15 cellular contexts compared by ENCODE assay signal in genomic region chr7:119545118-119545517, GRCh38.
DNase-seq lines count a peak whose midpoint lies in the region; ATAC-seq, FAIRE-seq and TF ChIP-seq lines count a peak whose summit lies in the region.
"Had no signal": no experiment of that assay in that cellular context is flagged by ENCODE, and none has a peak within 500 bp of the region (broad histone marks: within the 10 kb centered on the region; RNA-seq: fewer than 3 reads in every experiment).

No MANE protein-coding gene starts in this region.

- DNase-seq in A549 (ENCODE audit: low read depth in 1 of 2, low spot score in 1 of 2): peak in 1 of 2 experiments; percentile 66
- peak; percentile 56 for DNase-seq in HT-29 (ENCODE audit: low spot score)
- peak; percentile 33 for DNase-seq in SW480 (ENCODE audit: low spot score)
- peak; percentile 58 to 73 for DNase-seq in foreskin keratinocyte
- DNase-seq in substantia nigra (lab: John Stamatoyannopoulos, UW): no peak
- no peak for DNase-seq in UCSD-AML1 (lab: John Stamatoyannopoulos, UW; ENCODE audit: unreplicated experiment)
- no peak for DNase-seq in kidney
- no peak for DNase-seq in activated CD4-positive, alpha-beta T cell treated with anti-CD3 and anti-CD28 coated beads, Interleukin-2, amount 50 U/mL, for 48 hours
- DNase-seq: activated B cell treated with CpG ODN at 0.5 μM for 24 hours; activated naive CD4-positive, alpha-beta T cell treated with anti-CD3 and anti-CD28 coated beads for 36 hours; DMS79 treated with DMSO at 0.1 percent for 48 hours; NCI-H1694; stimulated activated CD4-positive, alpha-beta T cell treated with anti-CD3 and anti-CD28 coated beads, Interleukin-1b, Interleukin-23, amount 100 ng/mL, for 48 hours; stimulated activated CD8-positive, alpha-beta memory T cell treated with anti-CD3 and anti-CD28 coated beads, Interleukin-4, amount 100 ng/mL, for 48 hours had no signal

- no peak overlapping the region for H3K9ac ChIP-seq in kidney (ENCODE audit: low read length in 2 of 2)

- POLR2A ChIA-PET in A549 (lab: Yijun Ruan, JAX): no interaction called here

- H3K36me3 ChIP-seq in kidney (ENCODE audit: control insufficient read depth in 1 of 2, insufficient read depth in 2 of 2, low read length in 2 of 2): no peaks in the 10 kb centered on the region

- H3K4me3 ChIP-seq in A549 (no peak overlapping the region), kidney (ENCODE audit: low read length in 2 of 2) (no peak overlapping the region)
- H3K4me3 ChIP-seq: K562 had no signal

- H3K4me1 ChIP-seq in A549 (peaks cover 13% of the 10 kb centered on the region; the same call in 2 of the 3 replicates), foreskin keratinocyte (no peaks in the 10 kb centered on the region), kidney (ENCODE audit: control insufficient read depth in 1 of 2, insufficient read depth in 1 of 2, low read depth in 1 of 2, low read length in 2 of 2) (no peaks in the 10 kb centered on the region)

- CTCF ChIA-PET in A549 (lab: Yijun Ruan, JAX): no interaction called here

- intact Hi-C loops in kidney (cut with DNase I): no loop called here

- H3K27me3 ChIP-seq in foreskin keratinocyte: no peaks in the 10 kb centered on the region

- TF ChIP-seq CTCF in A549 (IDR thresholded peaks at IDR 0.05) (no peak), foreskin keratinocyte (conservative IDR thresholded peaks at IDR 0.05) (no peak), kidney (IDR thresholded peaks at IDR 0.05; ENCODE audit: borderline replicate concordance, extremely low read depth, insufficient read depth) (no peak)

- H3K27ac ChIP-seq in A549 (no peak overlapping the region), foreskin keratinocyte (no peak overlapping the region), substantia nigra (ENCODE audit: low read depth, low read length, poor library complexity, severe bottlenecking) (no peak overlapping the region), kidney (ENCODE audit: low read depth in 2 of 2, low read length in 2 of 2) (no peak overlapping the region)

- no peak for TF ChIP-seq RAD21 in A549 (conservative IDR thresholded peaks at IDR 0.05 in 1 of 2, IDR thresholded peaks at IDR 0.05 in 1 of 2)

- ATAC-seq in A549 (peak; percentile 71 to 89), foreskin keratinocyte (peak; percentile 72)
- ATAC-seq: K562 had no signal

- H3K9me3 ChIP-seq in A549 (no peaks in the 10 kb centered on the region), kidney (ENCODE audit: control insufficient read depth in 1 of 2, low read length in 2 of 2) (no peaks in the 10 kb centered on the region)

- no peak for TF ChIP-seq POLR2A in A549 (IDR thresholded peaks at IDR 0.05; ENCODE audit: low read length)

- FAIRE-seq in A549 (lab: Jason Lieb, UNC) (peak; percentile 94), kidney (lab: Jason Lieb, UNC) (no peak)
- FAIRE-seq: K562 had no signal

- no peak for TF ChIP-seq EP300 in A549 (IDR thresholded peaks at IDR 0.05)

- H3K4me2 ChIP-seq in A549: peak overlapping the region; percentile 40

TF ChIP-seq in A549, 52 proteins besides CTCF, POLR2A, EP300 and RAD21:
- TF ChIP-seq REST (IDR thresholded peaks at IDR 0.05): no peak
- TF ChIP-seq ZNF302 (CRISPR knock-in tag; IDR thresholded peaks at IDR 0.05): no peak
- peak; percentile 70 for TF ChIP-seq FOSL2 (IDR thresholded peaks at IDR 0.05)
- peak; percentile 84 for TF ChIP-seq FOSL2 (CRISPR knock-in tag; IDR thresholded peaks at IDR 0.05)
- TF ChIP-seq JUNB (IDR thresholded peaks at IDR 0.05): peak; percentile 78
- TF ChIP-seq BHLHE40 (IDR thresholded peaks at IDR 0.05; ENCODE audit: low read depth, low read length): no peak
- TF ChIP-seq MAFK (IDR thresholded peaks at IDR 0.05; ENCODE audit: partially characterized antibody): no peak
- no peak for TF ChIP-seq KDM1A (IDR thresholded peaks at IDR 0.05; ENCODE audit: low read depth)
- no peak for TF ChIP-seq PHF8 (IDR thresholded peaks at IDR 0.05; ENCODE audit: borderline replicate concordance, low read depth)
- TF ChIP-seq MAZ (IDR thresholded peaks at IDR 0.05; ENCODE audit: borderline replicate concordance, low read depth, low read length): no peak
- TF ChIP-seq GATA3 (IDR thresholded peaks at IDR 0.05; ENCODE audit: borderline replicate concordance): peak; percentile 94
- TF ChIP-seq FOXS1 (CRISPR knock-in tag; IDR thresholded peaks at IDR 0.05): no peak
- TF ChIP-seq HES2 (IDR thresholded peaks at IDR 0.05): no peak
- no peak for TF ChIP-seq RFX5 (IDR thresholded peaks at IDR 0.05)
- no peak for TF ChIP-seq CBX2 (IDR thresholded peaks at IDR 0.05; ENCODE audit: borderline replicate concordance, low read depth)
- no peak for TF ChIP-seq ZSCAN20 (CRISPR knock-in tag; IDR thresholded peaks at IDR 0.05)
- TF ChIP-seq EHMT2 (IDR thresholded peaks at IDR 0.05; ENCODE audit: low read depth): no peak
- no peak for TF ChIP-seq HMGXB4 (CRISPR knock-in tag; IDR thresholded peaks at IDR 0.05; ENCODE audit: borderline replicate concordance)
- no peak for TF ChIP-seq CEBPB (IDR thresholded peaks at IDR 0.05)
TF ChIP-seq in A549: peak in this region for 3.

Comparison
In these comparisons a context has a peak if more than half of its experiments do, and no peak if none do; other contexts are left out.
1. DNase-seq: peak in HT-29 (single experiment), SW480 (single experiment) and foreskin keratinocyte (2 of 2); none in substantia nigra (0 of 49), UCSD-AML1 (single experiment), kidney (single experiment) and activated CD4-positive, alpha-beta T cell treated with anti-CD3 and anti-CD28 coated beads, Interleukin-2, amount 50 U/mL, for 48 hours (0 of 2).